In genomic region chr14:96852823-96853422, GRCh38 we compare ENCODE assay signal across 8 cellular contexts. TPM values are rescaled to one million over a fixed set of nuclear protein-coding genes. Genes with fewer than 3 reads are reported as not detected.
A peak's percentile ranks its signal among the peaks of the same experiment; 100 is the strongest.
DNase-seq lines count a peak whose midpoint lies in the region; ATAC-seq and TF ChIP-seq lines count a peak whose summit lies in the region.

No MANE protein-coding gene starts in this region.

- no peaks in the 10 kb centered on the region for H3K36me3 ChIP-seq in KMS-11 (ENCODE audit: insufficient read depth)

- intact Hi-C loops in Calu3 (cut with micrococcal nuclease; ENCODE audit: unreplicated experiment): loop anchor here (1.0 to 10.0 kb wide), 4 partner anchors 46 to 308 kb away; no protein-coding TSS in a partner anchor

- H3K4me3 Mint-ChIP-seq in Calu3 (ENCODE audit: low read depth, unreplicated experiment): no peak overlapping the region
- H3K4me3 Mint-ChIP-seq in T-helper 17 cell: no peak overlapping the region
- no peak overlapping the region for H3K4me3 Mint-ChIP-seq in stimulated activated naive B cell treated with anti-CD40 and anti-IgM and Interleukin-4, amounts not matched to agents 10 μg/mL and 1 μg/mL and 100 μg/mL, for 72 hours

- H3K4me2 ChIP-seq in KMS-11: no peak overlapping the region

- peak; percentile 70 for ATAC-seq in GM18868 (IDR thresholded peaks at IDR 0.05; ENCODE audit: unreplicated experiment)
- peak; percentile 64 for ATAC-seq in T-helper 17 cell
- ATAC-seq in foreskin keratinocyte: peak; percentile 87
- ATAC-seq in stimulated activated naive B cell treated with anti-CD40 and anti-IgM and Interleukin-4, amounts not matched to agents 10 μg/mL and 1 μg/mL and 100 μg/mL, for 72 hours (replicated peaks): peak; percentile 64 to 67
- ATAC-seq in HG03025 (IDR thresholded peaks at IDR 0.05; ENCODE audit: low FRiP score, unreplicated experiment): no peak

- H3K27ac ChIP-seq in KMS-11: no peak overlapping the region
- no peak overlapping the region for H3K27ac ChIP-seq in foreskin keratinocyte
- H3K27ac ChIP-seq in substantia nigra (ENCODE audit: low read depth, low read length, poor library complexity, severe bottlenecking): no peak overlapping the region

- peaks cover 5% of the 10 kb centered on the region for H3K36me3 Mint-ChIP-seq in Calu3 (ENCODE audit: insufficient read depth, unreplicated experiment)
- peaks cover 12% of the 10 kb centered on the region for H3K36me3 Mint-ChIP-seq in T-helper 17 cell (ENCODE audit: low read depth)
- peaks cover 22 to 49% of the 10 kb centered on the region in 2 donors for H3K36me3 Mint-ChIP-seq in stimulated activated naive B cell treated with anti-CD40 and anti-IgM and Interleukin-4, amounts not matched to agents 10 μg/mL and 1 μg/mL and 100 μg/mL, for 72 hours

- DNase-seq in Calu3: peak; percentile 24
- DNase-seq in T-helper 17 cell: no peak
- peak in 1 of 2 donors; percentile 37 for DNase-seq in foreskin keratinocyte
- DNase-seq in stimulated activated naive B cell treated with anti-CD40 and anti-IgM and Interleukin-4, amounts not matched to agents 10 μg/mL and 1 μg/mL and 100 μg/mL, for 72 hours: no peak
- DNase-seq in substantia nigra (lab: John Stamatoyannopoulos, UW): no peak

- CTCF ChIA-PET in Calu3 (lab: Charles Lee): interaction anchor here (1.1 to 1.3 kb wide), 4 partner anchors 10 to 112 kb away, joined by 3 to 8 read pairs (median 4); partner anchors contain the start of gene VRK1

- H3K27ac Mint-ChIP-seq in Calu3 (ENCODE audit: unreplicated experiment) (no peak overlapping the region), T-helper 17 cell (no peak overlapping the region)
- H3K27ac Mint-ChIP-seq in stimulated activated naive B cell treated with anti-CD40 and anti-IgM and Interleukin-4, amounts not matched to agents 10 μg/mL and 1 μg/mL and 100 μg/mL, for 72 hours: no peak overlapping the region

- H3K79me2 ChIP-seq in KMS-11 (ENCODE audit: insufficient read depth, low read depth): no peaks in the 10 kb centered on the region

- H3K9me3 Mint-ChIP-seq in Calu3 (ENCODE audit: low read depth, unreplicated experiment): no peaks in the 10 kb centered on the region
- H3K9me3 Mint-ChIP-seq in stimulated activated naive B cell treated with anti-CD40 and anti-IgM and Interleukin-4, amounts not matched to agents 10 μg/mL and 1 μg/mL and 100 μg/mL, for 72 hours: no peaks in the 10 kb centered on the region

- BruUV-seq in Calu3 (replicated peaks; lab: Mats Ljungman, UMichigan): no TSS peak

- H3K27me3 ChIP-seq in KMS-11 (ENCODE audit: insufficient read depth, low read depth): no peaks in the 10 kb centered on the region
- no peaks in the 10 kb centered on the region for H3K27me3 ChIP-seq in foreskin keratinocyte

- no peaks in the 10 kb centered on the region for H3K9me3 ChIP-seq in T-helper 17 cell (ENCODE audit: control insufficient read depth, low read length, poor library complexity, severe bottlenecking)

- H3K4me1 ChIP-seq in KMS-11 (ENCODE audit: low read depth, poor library complexity, severe bottlenecking): peaks cover 6% of the 10 kb centered on the region
- H3K4me1 ChIP-seq in foreskin keratinocyte: peaks cover 6% of the 10 kb centered on the region

- no peak overlapping the region for H2AFZ ChIP-seq in KMS-11 (ENCODE audit: low read depth)

- H3K4me3 ChIP-seq in KMS-11 (IDR thresholded peaks at IDR 0.05; ENCODE audit: insufficient read depth, low read depth, low read length): no peak overlapping the region

- H3K27me3 Mint-ChIP-seq in Calu3 (ENCODE audit: unreplicated experiment): no peaks in the 10 kb centered on the region
- no peaks in the 10 kb centered on the region for H3K27me3 Mint-ChIP-seq in T-helper 17 cell
- no peaks in the 10 kb centered on the region for H3K27me3 Mint-ChIP-seq in stimulated activated naive B cell treated with anti-CD40 and anti-IgM and Interleukin-4, amounts not matched to agents 10 μg/mL and 1 μg/mL and 100 μg/mL, for 72 hours

- H3K4me1 Mint-ChIP-seq in Calu3 (ENCODE audit: low read depth, unreplicated experiment) (no peaks in the 10 kb centered on the region), T-helper 17 cell (peaks cover 3% of the 10 kb centered on the region)
- H3K4me1 Mint-ChIP-seq in stimulated activated naive B cell treated with anti-CD40 and anti-IgM and Interleukin-4, amounts not matched to agents 10 μg/mL and 1 μg/mL and 100 μg/mL, for 72 hours: peaks cover 11 to 24% of the 10 kb centered on the region in 2 donors

- H4K20me1 ChIP-seq in KMS-11 (ENCODE audit: insufficient read depth): no peaks in the 10 kb centered on the region

- peak; percentile 34 for TF ChIP-seq CTCF in Calu3 (IDR thresholded peaks at IDR 0.05; ENCODE audit: unreplicated experiment)
- TF ChIP-seq CTCF in KMS-11 (conservative IDR thresholded peaks at IDR 0.05; ENCODE audit: low read depth, low read length): peak; percentile 58
- peak; percentile 79 for TF ChIP-seq CTCF in foreskin keratinocyte (conservative IDR thresholded peaks at IDR 0.05)

- no peak overlapping the region for H3K9ac ChIP-seq in KMS-11

RNA-seq across cellular contexts. Expression of gene VRK1, which starts 55.7 kb away (rescaled TPM):
- total RNA-seq in Calu3 (2022): 43.8 and 51.3 TPM in 2 replicates
- 10 to 100 TPM; 24.6 to 25.3 TPM for total RNA-seq in T-helper 17 cell
- total RNA-seq in foreskin keratinocyte: 47.2 and 66.4 TPM in 2 replicates
- 39.9 and 54.1 TPM in 2 replicates for polyA plus RNA-seq in foreskin keratinocyte
